In the genomic region with DNA sequence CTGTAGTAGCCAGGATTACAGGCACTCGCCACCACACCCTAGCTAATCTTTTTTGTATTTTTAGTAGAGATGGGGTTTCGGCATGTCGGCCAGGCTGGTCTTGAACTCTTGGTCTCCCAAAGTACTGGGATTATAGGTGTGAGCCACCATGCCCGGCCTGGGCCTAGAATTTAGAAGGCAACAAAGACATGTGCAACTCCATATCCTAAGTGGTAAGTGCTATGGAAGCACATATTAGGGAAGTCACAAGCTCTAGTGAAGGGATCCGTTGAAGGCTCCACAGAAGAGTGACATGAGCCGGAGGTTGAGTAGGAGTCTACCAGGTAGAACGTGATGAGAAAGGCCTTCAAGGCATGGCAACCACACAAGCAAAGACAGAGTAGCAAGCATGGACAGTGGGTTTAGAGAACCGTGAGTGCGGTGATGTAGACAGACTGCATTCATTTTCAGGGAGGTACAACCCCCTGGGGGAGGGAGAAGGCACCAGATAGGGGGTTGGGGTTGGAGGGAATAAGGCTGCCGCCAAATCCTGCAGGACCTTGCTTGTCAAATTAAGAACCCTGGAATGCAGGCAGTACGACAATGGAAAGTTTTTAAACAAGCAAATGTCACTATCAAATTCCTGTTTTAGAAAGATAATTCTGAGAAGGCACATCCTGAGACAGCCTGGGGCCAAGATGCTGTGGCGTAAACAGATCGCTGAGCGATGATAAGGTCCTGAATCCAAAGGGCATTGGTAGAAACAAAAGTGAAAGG, we compare ENCODE assay signal across 1 cellular context.
TF ChIP-seq lines count a peak whose summit lies in the region.

No MANE protein-coding gene starts in this region.

TF ChIP-seq in SK-N-SH, 30 proteins besides CTCF, POLR2A, EP300 and RAD21 (continued from another document):
- TF ChIP-seq, protein P1, sequence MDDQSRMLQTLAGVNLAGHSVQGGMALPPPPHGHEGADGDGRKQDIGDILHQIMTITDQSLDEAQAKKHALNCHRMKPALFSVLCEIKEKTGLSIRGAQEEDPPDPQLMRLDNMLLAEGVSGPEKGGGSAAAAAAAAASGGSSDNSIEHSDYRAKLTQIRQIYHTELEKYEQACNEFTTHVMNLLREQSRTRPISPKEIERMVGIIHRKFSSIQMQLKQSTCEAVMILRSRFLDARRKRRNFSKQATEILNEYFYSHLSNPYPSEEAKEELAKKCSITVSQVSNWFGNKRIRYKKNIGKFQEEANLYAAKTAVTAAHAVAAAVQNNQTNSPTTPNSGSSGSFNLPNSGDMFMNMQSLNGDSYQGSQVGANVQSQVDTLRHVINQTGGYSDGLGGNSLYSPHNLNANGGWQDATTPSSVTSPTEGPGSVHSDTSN (IDR thresholded peaks at IDR 0.05), result no peak
- TF ChIP-seq, protein P2, sequence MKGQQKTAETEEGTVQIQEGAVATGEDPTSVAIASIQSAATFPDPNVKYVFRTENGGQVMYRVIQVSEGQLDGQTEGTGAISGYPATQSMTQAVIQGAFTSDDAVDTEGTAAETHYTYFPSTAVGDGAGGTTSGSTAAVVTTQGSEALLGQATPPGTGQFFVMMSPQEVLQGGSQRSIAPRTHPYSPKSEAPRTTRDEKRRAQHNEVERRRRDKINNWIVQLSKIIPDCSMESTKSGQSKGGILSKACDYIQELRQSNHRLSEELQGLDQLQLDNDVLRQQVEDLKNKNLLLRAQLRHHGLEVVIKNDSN (IDR thresholded peaks at IDR 0.05; ENCODE audit: borderline replicate concordance, low read depth), result no peak
- TF ChIP-seq FOSL2 (IDR thresholded peaks at IDR 0.05; ENCODE audit: borderline replicate concordance, low read depth), result no peak
- TF ChIP-seq GABPA (IDR thresholded peaks at IDR 0.05; ENCODE audit: low read depth), result no peak
- TF ChIP-seq TEAD4 (IDR thresholded peaks at IDR 0.05; ENCODE audit: borderline replicate concordance, insufficient read depth), result no peak
- TF ChIP-seq SIN3A (IDR thresholded peaks at IDR 0.05; ENCODE audit: borderline replicate concordance, low read depth, low read length), result no peak
- TF ChIP-seq RCOR1 (IDR thresholded peaks at IDR 0.05; ENCODE audit: low read length), result no peak
- TF ChIP-seq, protein P3, sequence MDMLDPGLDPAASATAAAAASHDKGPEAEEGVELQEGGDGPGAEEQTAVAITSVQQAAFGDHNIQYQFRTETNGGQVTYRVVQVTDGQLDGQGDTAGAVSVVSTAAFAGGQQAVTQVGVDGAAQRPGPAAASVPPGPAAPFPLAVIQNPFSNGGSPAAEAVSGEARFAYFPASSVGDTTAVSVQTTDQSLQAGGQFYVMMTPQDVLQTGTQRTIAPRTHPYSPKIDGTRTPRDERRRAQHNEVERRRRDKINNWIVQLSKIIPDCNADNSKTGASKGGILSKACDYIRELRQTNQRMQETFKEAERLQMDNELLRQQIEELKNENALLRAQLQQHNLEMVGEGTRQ (IDR thresholded peaks at IDR 0.05; ENCODE audit: borderline replicate concordance, low read depth, low read length), result no peak
- TF ChIP-seq, protein P4, sequence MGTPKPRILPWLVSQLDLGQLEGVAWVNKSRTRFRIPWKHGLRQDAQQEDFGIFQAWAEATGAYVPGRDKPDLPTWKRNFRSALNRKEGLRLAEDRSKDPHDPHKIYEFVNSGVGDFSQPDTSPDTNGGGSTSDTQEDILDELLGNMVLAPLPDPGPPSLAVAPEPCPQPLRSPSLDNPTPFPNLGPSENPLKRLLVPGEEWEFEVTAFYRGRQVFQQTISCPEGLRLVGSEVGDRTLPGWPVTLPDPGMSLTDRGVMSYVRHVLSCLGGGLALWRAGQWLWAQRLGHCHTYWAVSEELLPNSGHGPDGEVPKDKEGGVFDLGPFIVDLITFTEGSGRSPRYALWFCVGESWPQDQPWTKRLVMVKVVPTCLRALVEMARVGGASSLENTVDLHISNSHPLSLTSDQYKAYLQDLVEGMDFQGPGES (IDR thresholded peaks at IDR 0.05; ENCODE audit: low read depth, low read length), result no peak
- no peak for TF ChIP-seq FOXJ3 (CRISPR knock-in tag; IDR thresholded peaks at IDR 0.05)
- no peak for TF ChIP-seq YY1 (IDR thresholded peaks at IDR 0.05; ENCODE audit: low read depth)
- TF ChIP-seq RFX5 (IDR thresholded peaks at IDR 0.05; ENCODE audit: low read length), result no peak
- no peak for TF ChIP-seq CHD2 (IDR thresholded peaks at IDR 0.05; ENCODE audit: low read length, partially characterized antibody)
